10 cellular contexts compared by ENCODE assay signal in genomic region chrX:68694429-68695205, GRCh38. TPM values are rescaled to one million over a fixed set of nuclear protein-coding genes. Genes with fewer than 3 reads are reported as not detected.
A peak's percentile ranks its signal among the peaks of the same experiment; 100 is the strongest.
DNase-seq lines count a peak whose midpoint lies in the region; ATAC-seq, FAIRE-seq and TF ChIP-seq lines count a peak whose summit lies in the region.
"Had no signal": no experiment of that assay in that cellular context is flagged by ENCODE, and none has a peak within 500 bp of the region (broad histone marks: within the 10 kb centered on the region; RNA-seq: fewer than 3 reads in every experiment).

No MANE protein-coding gene starts in this region.

- no peaks in the 10 kb centered on the region for H4K20me1 ChIP-seq in astrocyte (ENCODE audit: insufficient read depth, low read length)

- H3K9me3 Mint-ChIP-seq in activated naive CD4-positive, alpha-beta T cell treated with anti-CD3 and anti-CD28 coated beads, Interleukin-2, amount 50 U/mL, for 72 hours, result no peaks in the 10 kb centered on the region
- no peaks in the 10 kb centered on the region for H3K9me3 Mint-ChIP-seq in astrocyte (ENCODE audit: unreplicated experiment)
- H3K9me3 Mint-ChIP-seq in memory B cell, result no peaks in the 10 kb centered on the region
- H3K9me3 Mint-ChIP-seq in type B pancreatic cell, result no peaks in the 10 kb centered on the region

- peak; percentile 9 for FAIRE-seq in astrocyte (lab: Jason Lieb, UNC)
- FAIRE-seq: TTC549 had no signal

- H3K4me2 ChIP-seq in astrocyte (ENCODE audit: low read length), result peak overlapping the region; percentile 85

- H3K27me3 Mint-ChIP-seq in astrocyte (ENCODE audit: low read depth, unreplicated experiment) (no peaks in the 10 kb centered on the region), memory B cell (peaks cover 5% of the 10 kb centered on the region), type B pancreatic cell (peaks cover 5% of the 10 kb centered on the region)

- H3K36me3 ChIP-seq in astrocyte (ENCODE audit: insufficient read depth, low read length), result no peaks in the 10 kb centered on the region

- H3K9me3 ChIP-seq in astrocyte (ENCODE audit: insufficient read depth, low read depth, low read length), result no peaks in the 10 kb centered on the region

- DNase-seq in activated naive CD4-positive, alpha-beta T cell treated with anti-CD3 and anti-CD28 coated beads, Interleukin-2, amount 50 U/mL, for 72 hours (ENCODE audit: low spot score in 2 of 2), result no peak
- no peak for DNase-seq in activated naive CD4-positive, alpha-beta T cell (lab: John Stamatoyannopoulos, UW)
- DNase-seq in astrocyte (ENCODE audit: low read depth), result no peak
- DNase-seq in memory B cell (ENCODE audit: low spot score in 2 of 2), result no peak
- no peak for DNase-seq in type B pancreatic cell (ENCODE audit: extremely low spot score, unreplicated experiment)
- no peak for DNase-seq in posterior cingulate gyrus
- no peak for DNase-seq in DMS53 (lab: John Stamatoyannopoulos, UW)
- no peak for DNase-seq in activated gamma-delta T cell (lab: John Stamatoyannopoulos, UW)

- no peaks in the 10 kb centered on the region for H3K36me3 Mint-ChIP-seq in activated naive CD4-positive, alpha-beta T cell treated with anti-CD3 and anti-CD28 coated beads, Interleukin-2, amount 50 U/mL, for 72 hours
- no peaks in the 10 kb centered on the region for H3K36me3 Mint-ChIP-seq in astrocyte (ENCODE audit: low read depth, unreplicated experiment)
- no peaks in the 10 kb centered on the region for H3K36me3 Mint-ChIP-seq in memory B cell
- H3K36me3 Mint-ChIP-seq in type B pancreatic cell, result no peaks in the 10 kb centered on the region

- intact Hi-C loops in posterior cingulate gyrus (cut with DNase I), result no loop called here

- H3K79me2 ChIP-seq in astrocyte (ENCODE audit: insufficient read depth, low read length), result no peaks in the 10 kb centered on the region

- H3K27ac ChIP-seq in astrocyte (ENCODE audit: low read depth, low read length), result no peak overlapping the region
- H3K27ac ChIP-seq: HL-60 had no signal

- peak overlapping the region; percentile 62 for H3K9ac ChIP-seq in astrocyte (ENCODE audit: low read length)

- ATAC-seq in activated naive CD4-positive, alpha-beta T cell treated with anti-CD3 and anti-CD28 coated beads, Interleukin-2, amount 50 U/mL, for 72 hours, result peak; percentile 78 to 86
- ATAC-seq in memory B cell (ENCODE audit: low read depth), result no peak

- no peaks in the 10 kb centered on the region for H3K27me3 ChIP-seq in astrocyte (ENCODE audit: insufficient read depth, low read length)

- H3K4me1 Mint-ChIP-seq in astrocyte (ENCODE audit: low read depth, unreplicated experiment), result peaks cover 9% of the 10 kb centered on the region
- no peaks in the 10 kb centered on the region for H3K4me1 Mint-ChIP-seq in memory B cell
- no peaks in the 10 kb centered on the region for H3K4me1 Mint-ChIP-seq in type B pancreatic cell (ENCODE audit: unreplicated experiment)

- H3K4me3 ChIP-seq in astrocyte (ENCODE audit: insufficient read depth, low read depth, low read length), result peak overlapping the region; percentile 51

- peak overlapping the region in 1 of 2 donors; percentile 60 for H3K27ac Mint-ChIP-seq in activated naive CD4-positive, alpha-beta T cell treated with anti-CD3 and anti-CD28 coated beads, Interleukin-2, amount 50 U/mL, for 72 hours
- H3K27ac Mint-ChIP-seq in astrocyte (ENCODE audit: unreplicated experiment) (no peak overlapping the region), memory B cell (peak overlapping the region; percentile 68), type B pancreatic cell (no peak overlapping the region)

- peak overlapping the region; percentile 60 for H2AFZ ChIP-seq in astrocyte (ENCODE audit: low read depth, low read length)

- H3K4me1 ChIP-seq in astrocyte (ENCODE audit: insufficient read depth, low read length), result peaks cover 7% of the 10 kb centered on the region

- H3K4me3 Mint-ChIP-seq in astrocyte (ENCODE audit: unreplicated experiment) (peak overlapping the region; percentile 72), memory B cell (peak overlapping the region; percentile 56), type B pancreatic cell (peak overlapping the region; percentile 85)

- TF ChIP-seq CTCF in astrocyte (IDR thresholded peaks at IDR 0.05; ENCODE audit: insufficient read depth, low read depth, low read length) (no peak), type B pancreatic cell (conservative IDR thresholded peaks at IDR 0.05) (no peak)

RNA-seq across cellular contexts. Expression of gene STARD8, which starts 47.2 kb away (rescaled TPM):
- under 1 TPM; 0.27 to 0.43 TPM for total RNA-seq in activated naive CD4-positive, alpha-beta T cell treated with anti-CD3 and anti-CD28 coated beads, Interleukin-2, amount 50 U/mL, for 72 hours
- total RNA-seq in astrocyte, result 1.0 and 1.3 TPM in 2 replicates
- total RNA-seq in type B pancreatic cell (ENCODE audit: low replicate concordance), result 0.67 and 9.9 TPM in 2 replicates
